In the genomic region with DNA sequence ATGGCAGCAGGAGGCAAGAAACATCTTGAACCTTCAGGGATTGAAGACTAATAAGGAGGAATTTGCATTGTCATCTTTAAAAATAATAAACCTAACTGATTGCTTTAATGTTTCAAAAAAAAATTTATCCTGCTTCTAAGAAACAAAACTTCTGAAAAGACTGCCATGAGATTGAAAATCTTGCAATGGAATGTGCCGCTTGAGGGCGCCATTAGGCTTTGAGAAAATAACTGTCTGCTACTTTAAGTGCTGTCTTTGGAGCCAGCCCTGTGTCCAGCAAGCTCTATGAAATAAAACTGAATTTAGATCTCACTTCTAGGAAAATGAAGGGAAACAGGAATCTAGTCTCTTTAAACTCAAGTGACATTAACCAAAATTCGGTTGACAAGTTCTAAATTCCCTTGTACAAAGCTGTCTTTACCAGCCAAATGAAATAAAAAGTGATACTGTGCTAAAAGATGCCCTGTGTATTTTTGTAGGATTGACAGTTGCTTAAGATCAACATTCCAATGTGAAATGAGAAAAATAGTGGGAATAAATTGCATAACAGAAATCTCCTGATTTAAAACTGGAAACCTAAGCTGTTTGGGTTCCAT, we compare ENCODE assay signal across 8 cellular contexts.
DNase-seq lines count a peak whose midpoint lies in the region; ATAC-seq lines count a peak whose summit lies in the region.

No MANE protein-coding gene starts in this region.

- no peaks in the 10 kb centered on the region for H3K9me3 Mint-ChIP-seq in activated naive CD4-positive, alpha-beta T cell treated with anti-CD3 and anti-CD28 coated beads for 36 hours

- H3K27me3 ChIP-seq in BLaER1: no peaks in the 10 kb centered on the region
- no peaks in the 10 kb centered on the region; the same call in 1 of the 2 replicates for H3K27me3 ChIP-seq in H7 (ENCODE audit: control insufficient read depth, insufficient read depth, low read length)
- no peaks in the 10 kb centered on the region for H3K27me3 ChIP-seq in SJSA1 (replicated peaks)

- H3K36me3 ChIP-seq in BLaER1 (no peaks in the 10 kb centered on the region), H7 (replicated peaks; ENCODE audit: control insufficient read depth, insufficient read depth, low read length) (no peaks in the 10 kb centered on the region), SJSA1 (no peaks in the 10 kb centered on the region)

- H3K4me1 Mint-ChIP-seq in activated naive CD4-positive, alpha-beta T cell treated with anti-CD3 and anti-CD28 coated beads for 36 hours (ENCODE audit: low read depth): peaks cover 13% of the 10 kb centered on the region

- H3K36me3 Mint-ChIP-seq in activated naive CD4-positive, alpha-beta T cell treated with anti-CD3 and anti-CD28 coated beads for 36 hours (ENCODE audit: low read depth): no peaks in the 10 kb centered on the region

- CTCF ChIA-PET in activated naive CD4-positive, alpha-beta T cell treated with anti-CD3 and anti-CD28 coated beads for 36 hours (lab: Charles Lee): interaction anchor here (0.6 to 9.0 kb wide), 37 partner anchors 8 to 389 kb away, joined by 3 to 76 read pairs (median 5); a partner anchor contains a TSS

- H3K9ac ChIP-seq in BLaER1: no peak overlapping the region

- intact Hi-C loops in activated naive CD4-positive, alpha-beta T cell treated with anti-CD3 and anti-CD28 coated beads for 36 hours (cut with micrococcal nuclease): loop anchor here (1.0 to 10.0 kb wide), 5 partner anchors 38 to 459 kb away; no protein-coding TSS in a partner anchor
- intact Hi-C loops in head of caudate nucleus (cut with DNase I): loop anchor here (10.0 kb wide), 1 partner anchor 239 kb away; no protein-coding TSS in a partner anchor

- H4K20me1 ChIP-seq in BLaER1: no peaks in the 10 kb centered on the region

- no peak overlapping the region for H3K27ac Mint-ChIP-seq in activated naive CD4-positive, alpha-beta T cell treated with anti-CD3 and anti-CD28 coated beads for 36 hours

- H3K4me1 ChIP-seq in BLaER1 (peaks cover 97% of the 10 kb centered on the region), SJSA1 (replicated peaks) (peaks cover 19% of the 10 kb centered on the region)

- no peak overlapping the region for H3K4me3 Mint-ChIP-seq in activated naive CD4-positive, alpha-beta T cell treated with anti-CD3 and anti-CD28 coated beads for 36 hours

- H3K27ac ChIP-seq in BLaER1: no peak overlapping the region
- no peak overlapping the region for H3K27ac ChIP-seq in SJSA1

- H3K4me2 ChIP-seq in BLaER1: peak overlapping the region; percentile 78

- no peak for ATAC-seq in GM18498 (IDR thresholded peaks at IDR 0.05; ENCODE audit: unreplicated experiment)

- DNase-seq in H7 (peak; percentile 41), SJSA1 (ENCODE audit: low read depth in 1 of 2, low spot score in 2 of 2) (peak; percentile 57 to 61), head of caudate nucleus (peak; percentile 13 to 87 (median 68)), retina (peak; percentile 52), DMS79 treated with DMSO at 0.1 percent for 48 hours (lab: John Stamatoyannopoulos, UW) (no peak)
- DNase-seq in activated naive CD4-positive, alpha-beta T cell treated with anti-CD3 and anti-CD28 coated beads for 36 hours: peak; percentile 85

- peaks cover 20% of the 10 kb centered on the region for H3K27me3 Mint-ChIP-seq in activated naive CD4-positive, alpha-beta T cell treated with anti-CD3 and anti-CD28 coated beads for 36 hours (ENCODE audit: low read depth)

- H3K4me3 ChIP-seq in BLaER1: no peak overlapping the region
- H3K4me3 ChIP-seq in H7 (ENCODE audit: insufficient read depth, low read depth, low read length): no peak overlapping the region
- no peak overlapping the region for H3K4me3 ChIP-seq in SJSA1

- H3K9me3 ChIP-seq in BLaER1 (no peaks in the 10 kb centered on the region), SJSA1 (replicated peaks) (no peaks in the 10 kb centered on the region)
